ENCODE assay signal across 2 cellular contexts in genomic region chr3:36653095-36653494, GRCh38.
A peak's percentile ranks its signal among the peaks of the same experiment; 100 is the strongest.
TF ChIP-seq lines count a peak whose summit lies in the region.

No MANE protein-coding gene starts in this region.

TF ChIP-seq in IMR-90, 13 proteins besides CTCF, POLR2A, EP300 and RAD21:
- no peak for TF ChIP-seq CEBPB (IDR thresholded peaks at IDR 0.05; ENCODE audit: low read depth, low read length)
- TF ChIP-seq BHLHE40 (IDR thresholded peaks at IDR 0.05; ENCODE audit: low read depth, low read length), result no peak
- TF ChIP-seq MAZ (IDR thresholded peaks at IDR 0.05; ENCODE audit: borderline replicate concordance, low read depth, low read length), result no peak
- no peak for TF ChIP-seq NFE2L2 (IDR thresholded peaks at IDR 0.05; ENCODE audit: low read depth, low read length)
- no peak for TF ChIP-seq MAFK (IDR thresholded peaks at IDR 0.05; ENCODE audit: low read depth, low read length)
- TF ChIP-seq RFX5 (IDR thresholded peaks at IDR 0.05; ENCODE audit: low read depth, low read length), result no peak
- no peak for TF ChIP-seq RCOR1 (IDR thresholded peaks at IDR 0.05; ENCODE audit: insufficient replicate concordance, low read length)

TF ChIP-seq in K562, 482 proteins besides CTCF, POLR2A, EP300 and RAD21:
- TF ChIP-seq ZNF766 (CRISPR knock-in tag; conservative IDR thresholded peaks at IDR 0.05) (peak; percentile 67; the same call in 1 of the 2 replicates), PRMT5 (CRISPR knock-in tag; IDR thresholded peaks at IDR 0.05) (no peak), MEIS2 (IDR thresholded peaks at IDR 0.05; ENCODE audit: partially characterized antibody) (peak; percentile 54), ZFP91 (CRISPR knock-in tag; IDR thresholded peaks at IDR 0.05) (no peak), FOSL1 (tag; conservative IDR thresholded peaks at IDR 0.05) (peak; percentile 74), PBX2 (CRISPR knock-in tag; IDR thresholded peaks at IDR 0.05; ENCODE audit: low read depth) (no peak), PBX2 (tag; conservative IDR thresholded peaks at IDR 0.05; ENCODE audit: low read depth) (peak; percentile 58), NFYB (IDR thresholded peaks at IDR 0.05; ENCODE audit: extremely low read depth, insufficient read length) (no peak), ATF4 (CRISPR knock-in tag; IDR thresholded peaks at IDR 0.05) (no peak), HMG20B (CRISPR knock-in tag; IDR thresholded peaks at IDR 0.05) (no peak), ZNF217 (CRISPR knock-in tag; IDR thresholded peaks at IDR 0.05) (no peak), POU5F1 (IDR thresholded peaks at IDR 0.05; ENCODE audit: borderline replicate concordance, low read depth, low read length, partially characterized antibody) (no peak), NFE2 (IDR thresholded peaks at IDR 0.05; ENCODE audit: low read depth) (peak; percentile 55; the same call in 1 of the 2 replicates), NR2C2 (CRISPR knock-in tag; IDR thresholded peaks at IDR 0.05) (no peak), NR2C2 (tag; IDR thresholded peaks at IDR 0.05) (peak; percentile 53; the same call in 1 of the 2 replicates), HDAC8 (tag; IDR thresholded peaks at IDR 0.05) (no peak), PML (IDR thresholded peaks at IDR 0.05; ENCODE audit: low read length) (no peak), POLR2G (IDR thresholded peaks at IDR 0.05; ENCODE audit: low read depth, low read length) (no peak), ID3 (CRISPR knock-in tag; IDR thresholded peaks at IDR 0.05) (no peak), ID3 (tag; IDR thresholded peaks at IDR 0.05) (no peak), ARID4B (CRISPR knock-in tag; IDR thresholded peaks at IDR 0.05) (no peak), C11orf30 (IDR thresholded peaks at IDR 0.05; ENCODE audit: low read depth) (peak; percentile 11; the same call in 1 of the 2 replicates), RBFOX2 (IDR thresholded peaks at IDR 0.05; ENCODE audit: low read depth, low read length) (no peak), E2F5 (CRISPR knock-in tag; IDR thresholded peaks at IDR 0.05) (no peak), STAT5B (CRISPR knock-in tag; IDR thresholded peaks at IDR 0.05) (no peak), SRSF1 (IDR thresholded peaks at IDR 0.05; ENCODE audit: low read depth, low read length) (no peak), HDGF (IDR thresholded peaks at IDR 0.05) (no peak), THAP7 (CRISPR knock-in tag; IDR thresholded peaks at IDR 0.05) (no peak), ZHX1 (conservative IDR thresholded peaks at IDR 0.05; ENCODE audit: low read length) (no peak), FOS (IDR thresholded peaks at IDR 0.05; ENCODE audit: extremely low read depth, insufficient read length) (no peak), SMARCA5 (IDR thresholded peaks at IDR 0.05) (no peak), ZNF436 (CRISPR knock-in tag; IDR thresholded peaks at IDR 0.05) (no peak), CLOCK (CRISPR knock-in tag; IDR thresholded peaks at IDR 0.05; ENCODE audit: borderline replicate concordance) (no peak)
